Comparison of ENCODE assay signal across 23 cellular contexts in genomic region chr2:134621939-134622705, GRCh38.
DNase-seq lines count a peak whose midpoint lies in the region; ATAC-seq, FAIRE-seq and TF ChIP-seq lines count a peak whose summit lies in the region.
"Had no signal": no experiment of that assay in that cellular context is flagged by ENCODE, and none has a peak within 500 bp of the region (broad histone marks: within the 10 kb centered on the region; RNA-seq: fewer than 3 reads in every experiment).

No MANE protein-coding gene starts in this region.

- peaks cover 43% of the 10 kb centered on the region for H3K79me2 ChIP-seq in OCI-LY3 (ENCODE audit: low read length)

- peaks cover 13% of the 10 kb centered on the region for H3K4me1 Mint-ChIP-seq in activated CD8-positive, alpha-beta T cell treated with anti-CD3 and anti-CD28 coated beads for 36 hours (ENCODE audit: low read depth)
- H3K4me1 Mint-ChIP-seq in CD14-positive monocyte = peaks cover 6% of the 10 kb centered on the region
- H3K4me1 Mint-ChIP-seq: endodermal cell, neural crest cell had no signal

- TF ChIP-seq CTCF in OCI-LY3 (IDR thresholded peaks at IDR 0.05; ENCODE audit: low read depth, low read length) (no peak), CD14-positive monocyte (IDR thresholded peaks at IDR 0.05) (no peak)
- TF ChIP-seq CTCF in activated CD8-positive, alpha-beta T cell treated with anti-CD3 and anti-CD28 coated beads for 36 hours (IDR thresholded peaks at IDR 0.05) = no peak

- no peak for ATAC-seq in activated CD8-positive, alpha-beta T cell treated with anti-CD3 and anti-CD28 coated beads for 36 hours
- no peak for ATAC-seq in GM19023 (IDR thresholded peaks at IDR 0.05; ENCODE audit: unreplicated experiment)
- ATAC-seq: HepG2, T-helper 17 cell had no signal

- peaks cover 2% of the 10 kb centered on the region for H3K36me3 Mint-ChIP-seq in activated CD8-positive, alpha-beta T cell treated with anti-CD3 and anti-CD28 coated beads for 36 hours (ENCODE audit: low read depth)
- H3K36me3 Mint-ChIP-seq in CD14-positive monocyte = no peaks in the 10 kb centered on the region

- DNase-seq in H4 (ENCODE audit: low spot score) (peak; percentile 42), cerebellum (ENCODE audit: low spot score) (peak; percentile 55), small intestine (peak; percentile 12), CD14-positive monocyte (ENCODE audit: low spot score) (no peak)
- no peak for DNase-seq in activated CD8-positive, alpha-beta T cell treated with anti-CD3 and anti-CD28 coated beads for 36 hours
- DNase-seq: activated CD4-positive, alpha-beta T cell treated with anti-CD3 and anti-CD28 coated beads, Interleukin-2, amount 50 U/mL, for 48 hours; activated naive CD4-positive, alpha-beta T cell treated with anti-CD3 and anti-CD28 coated beads for 36 hours; activated T-cell treated with anti-CD3 and anti-CD28 coated beads, Interleukin-2, amount 50 U/mL, for 1 hour; anterior cingulate cortex; BE2C; endodermal cell; midbrain; NCI-H146; NCI-H524; PC-9; stomach; T-helper 17 cell; upper lobe of left lung had no signal

- H3K36me3 ChIP-seq in OCI-LY3 (replicated peaks; ENCODE audit: low read depth, low read length) (peaks cover 29% of the 10 kb centered on the region), small intestine (ENCODE audit: control insufficient read depth in 2 of 2, insufficient read depth in 2 of 2, low read length in 2 of 2) (no peaks in the 10 kb centered on the region)
- H3K36me3 ChIP-seq: BE2C, stomach, upper lobe of left lung had no signal

- H3K4me3 Mint-ChIP-seq in activated CD8-positive, alpha-beta T cell treated with anti-CD3 and anti-CD28 coated beads for 36 hours = no peak overlapping the region
- no peak overlapping the region for H3K4me3 Mint-ChIP-seq in CD14-positive monocyte
- H3K4me3 Mint-ChIP-seq: activated naive CD4-positive, alpha-beta T cell treated with anti-CD3 and anti-CD28 coated beads for 36 hours; endodermal cell; neural crest cell; T-helper 17 cell had no signal

- FAIRE-seq in small intestine (lab: Jason Lieb, UNC) = no peak
- FAIRE-seq: HepG2 had no signal

- POLR2A ChIA-PET in activated CD8-positive, alpha-beta T cell treated with anti-CD3 and anti-CD28 coated beads for 36 hours (lab: Charles Lee) = no interaction called here

- H3K9me3 ChIP-seq in OCI-LY3 (ENCODE audit: insufficient read depth, low read length) = peaks cover 24% of the 10 kb centered on the region
- H3K9me3 ChIP-seq in small intestine (ENCODE audit: control insufficient read depth, low read depth) = no peaks in the 10 kb centered on the region
- H3K9me3 ChIP-seq: BE2C had no signal

- peaks cover 13% of the 10 kb centered on the region for H3K27me3 Mint-ChIP-seq in activated CD8-positive, alpha-beta T cell treated with anti-CD3 and anti-CD28 coated beads for 36 hours
- H3K27me3 Mint-ChIP-seq in CD14-positive monocyte (ENCODE audit: low read depth in 3 of 3) = peaks cover 0 to 5% (median 0%) of the 10 kb centered on the region in 3 donors

- no peak overlapping the region for H3K27ac Mint-ChIP-seq in activated CD8-positive, alpha-beta T cell treated with anti-CD3 and anti-CD28 coated beads for 36 hours
- H3K27ac Mint-ChIP-seq in CD14-positive monocyte = no peak overlapping the region
- H3K27ac Mint-ChIP-seq: activated naive CD4-positive, alpha-beta T cell treated with anti-CD3 and anti-CD28 coated beads for 36 hours; endodermal cell; T-helper 17 cell had no signal

- WGBS in small intestine, 3 donors = 81 to 90% (median 82%) methylated on average over 10 of the region's 10 CpGs

- H3K4me3 ChIP-seq in OCI-LY3 (ENCODE audit: low read length) (peak overlapping the region; percentile 68), small intestine (ENCODE audit: low read depth in 1 of 2, low read length in 2 of 2) (no peak overlapping the region)
- H3K4me3 ChIP-seq: PC-9, stomach, upper lobe of left lung had no signal

- peaks cover 8% of the 10 kb centered on the region for H3K9me3 Mint-ChIP-seq in activated CD8-positive, alpha-beta T cell treated with anti-CD3 and anti-CD28 coated beads for 36 hours
- peaks cover 5 to 16% (median 7%) of the 10 kb centered on the region in 7 donors for H3K9me3 Mint-ChIP-seq in CD14-positive monocyte

- H3K4me1 ChIP-seq in OCI-LY3 (ENCODE audit: low read length) (peaks cover 46% of the 10 kb centered on the region), small intestine (ENCODE audit: control insufficient read depth in 2 of 2, insufficient read depth in 1 of 2, low read depth in 1 of 2, low read length in 1 of 2) (no peaks in the 10 kb centered on the region)
- H3K4me1 ChIP-seq: BE2C, stomach, upper lobe of left lung had no signal

- H3K27ac ChIP-seq in OCI-LY3 (ENCODE audit: low read length) (peak overlapping the region; percentile 95), small intestine (ENCODE audit: low read depth in 1 of 2, low read length in 1 of 2) (no peak overlapping the region)
- H3K27ac ChIP-seq: PC-9, stomach, upper lobe of left lung, VCaP had no signal

- H4K20me1 ChIP-seq in OCI-LY3 (ENCODE audit: insufficient read depth, low read length) = no peaks in the 10 kb centered on the region

- CTCF ChIA-PET in activated CD8-positive, alpha-beta T cell treated with anti-CD3 and anti-CD28 coated beads for 36 hours (lab: Charles Lee) = no interaction called here

- H3K27me3 ChIP-seq in OCI-LY3 (ENCODE audit: low read depth, low read length) = no peaks in the 10 kb centered on the region
- peaks cover 0 to 3% of the 10 kb centered on the region in 2 donors for H3K27me3 ChIP-seq in small intestine (ENCODE audit: control insufficient read depth in 2 of 2, insufficient read depth in 2 of 2, low read length in 2 of 2)
- H3K27me3 ChIP-seq: BE2C, stomach, upper lobe of left lung had no signal

- no peak overlapping the region for H2AFZ ChIP-seq in OCI-LY3 (ENCODE audit: low read depth, low read length)
- H2AFZ ChIP-seq: PC-9 had no signal

- peak overlapping the region; percentile 90 for H3K4me2 ChIP-seq in OCI-LY3 (ENCODE audit: low read length)
- H3K4me2 ChIP-seq: PC-9 had no signal

- intact Hi-C loops in activated CD8-positive, alpha-beta T cell treated with anti-CD3 and anti-CD28 coated beads for 36 hours (cut with micrococcal nuclease) = no loop called here
- intact Hi-C loops in CD14-positive monocyte (cut with micrococcal nuclease) = no loop called here

- H3K9ac ChIP-seq in OCI-LY3 (ENCODE audit: low read length) = peak overlapping the region; percentile 82

Comparison
In these comparisons a context has a peak if more than half of its experiments do, and no peak if none do; other contexts are left out.
1. DNase-seq: peak in H4 (single experiment), cerebellum (single experiment) and small intestine (single experiment); none in activated CD8-positive, alpha-beta T cell treated with anti-CD3 and anti-CD28 coated beads for 36 hours (single experiment) and CD14-positive monocyte (single experiment).